ENCODE assay signal across 29 cellular contexts in the genomic region with DNA sequence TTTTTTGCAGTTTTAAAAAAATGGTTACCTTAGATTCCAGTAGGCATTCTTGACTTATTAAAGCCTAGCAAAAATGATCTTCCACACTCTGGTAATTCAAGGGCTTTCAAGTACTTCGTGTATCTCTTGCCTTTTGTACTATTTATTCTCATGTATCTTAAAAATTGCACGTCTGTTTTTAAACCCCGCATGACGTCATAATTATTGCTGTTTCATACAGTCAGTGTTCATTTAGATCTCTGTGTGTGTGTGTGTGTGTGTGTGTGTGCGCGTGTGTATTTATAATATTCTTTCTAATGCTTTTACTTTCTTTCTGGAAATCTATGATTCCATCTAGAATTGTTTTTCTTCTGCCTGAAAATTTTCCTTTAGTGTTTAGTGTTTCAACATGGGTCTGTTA.
"Had no signal": no experiment of that assay in that cellular context is flagged by ENCODE, and none has a peak within 500 bp of the region (broad histone marks: within the 10 kb centered on the region; RNA-seq: fewer than 3 reads in every experiment).

No MANE protein-coding gene starts in this region.

- H3K4me3 ChIP-seq: ascending aorta, breast epithelium, cardiac muscle cell, colonic mucosa had no signal

- H3K36me3 ChIP-seq: ascending aorta, breast epithelium, cardiac muscle cell, colonic mucosa, WERI-Rb-1 had no signal

- H3K4me1 ChIP-seq: ascending aorta, breast epithelium, colonic mucosa had no signal

- H3K36me3 Mint-ChIP-seq: activated naive CD4-positive, alpha-beta T cell treated with anti-CD3 and anti-CD28 coated beads, Interleukin-2, amount 10 ng/mL, durations not matched to agents 7 days and 5 days; activated naive CD4-positive, alpha-beta T cell treated with anti-CD3 and anti-CD28 coated beads, Interleukin-2, amount 50 U/mL, for 72 hours; activated naive CD8-positive, alpha-beta T cell treated with anti-CD3 and anti-CD28 coated beads, Interleukin-2, amount 10 ng/mL, durations not matched to agents 7 days and 5 days; brain had no signal

- H3K27me3 ChIP-seq: ascending aorta, breast epithelium, cardiac muscle cell, colonic mucosa had no signal

- H3K27ac Mint-ChIP-seq: activated B cell treated with CpG ODN at 0.5 μM for 24 hours; activated CD4-positive, alpha-beta memory T cell treated with anti-CD3 and anti-CD28 coated beads, Interleukin-2, amount 10 ng/mL, durations not matched to agents 7 days and 5 days; activated naive CD4-positive, alpha-beta T cell treated with anti-CD3 and anti-CD28 coated beads, Interleukin-2, amount 10 ng/mL, durations not matched to agents 7 days and 5 days; activated naive CD4-positive, alpha-beta T cell treated with anti-CD3 and anti-CD28 coated beads, Interleukin-2, amount 50 U/mL, for 72 hours; activated naive CD8-positive, alpha-beta T cell treated with anti-CD3 and anti-CD28 coated beads, Interleukin-2, amount 10 ng/mL, durations not matched to agents 7 days and 5 days; activated T-cell treated with anti-CD3 and anti-CD28 coated beads, Interleukin-2, amount 50 U/mL, for 24 hours; activated T-cell treated with anti-CD3 and anti-CD28 coated beads, Interleukin-2, amount 50 U/mL, for 72 hours; brain; T-helper 2 cell treated with Interferon-gamma antibody and Interleukin-4, amounts not matched to agents 5 μg/mL and 100 μg/mL, for 36 hours had no signal

- ATAC-seq: activated CD4-positive, CD25-positive, alpha-beta regulatory T cell treated with anti-CD3 and anti-CD28 coated beads, Interleukin-2, amount 50 U/mL, for 24 hours; activated naive CD4-positive, alpha-beta T cell treated with anti-CD3 and anti-CD28 coated beads, Interleukin-2, amount 50 U/mL, for 72 hours; activated T-cell treated with anti-CD3 and anti-CD28 coated beads, Interleukin-2, amount 50 U/mL, for 72 hours; esophagus mucosa had no signal

- H3K27ac ChIP-seq: ascending aorta, breast epithelium, cardiac muscle cell, colonic mucosa had no signal

- FAIRE-seq: endometrium had no signal

- H3K4me1 Mint-ChIP-seq: activated CD4-positive, alpha-beta memory T cell treated with anti-CD3 and anti-CD28 coated beads, Interleukin-2, amount 10 ng/mL, durations not matched to agents 7 days and 5 days; activated naive CD4-positive, alpha-beta T cell treated with anti-CD3 and anti-CD28 coated beads, Interleukin-2, amount 10 ng/mL, durations not matched to agents 7 days and 5 days; activated naive CD8-positive, alpha-beta T cell treated with anti-CD3 and anti-CD28 coated beads, Interleukin-2, amount 10 ng/mL, durations not matched to agents 7 days and 5 days had no signal

- H3K9me3 ChIP-seq: ascending aorta, breast epithelium, colonic mucosa had no signal

- DNase-seq: activated B cell treated with CpG ODN at 0.5 μM for 24 hours; activated CD4-positive, alpha-beta memory T cell treated with anti-CD3 and anti-CD28 coated beads, Interleukin-2, amount 10 ng/mL, durations not matched to agents 7 days and 5 days; activated CD4-positive, alpha-beta T cell treated with anti-CD3 and anti-CD28 coated beads for 48 hours; activated CD8-positive, alpha-beta memory T cell treated with anti-CD3 and anti-CD28 coated beads, Interleukin-2, amount 50 U/mL, for 48 hours; activated gamma-delta T cell; activated naive CD4-positive, alpha-beta T cell; activated naive CD4-positive, alpha-beta T cell treated with anti-CD3 and anti-CD28 coated beads, Interleukin-2, amount 10 ng/mL, durations not matched to agents 7 days and 5 days; activated naive CD8-positive, alpha-beta T cell treated with anti-CD3 and anti-CD28 coated beads, Interleukin-2, amount 10 ng/mL, durations not matched to agents 7 days and 5 days; activated T-cell treated with anti-CD3 and anti-CD28 coated beads for 4 hours; activated T-cell treated with anti-CD3 and anti-CD28 coated beads, Interleukin-2, amount 50 U/mL, for 24 hours; activated T-cell treated with anti-CD3 and anti-CD28 coated beads, Interleukin-2, amount 50 U/mL, for 72 hours; central memory CD4-positive, alpha-beta T cell; cerebellar nuclear complex; effector CD8-positive, alpha-beta T cell; foreskin fibroblast; head of caudate nucleus; hypothalamus; T1000; WERI-Rb-1 had no signal

- H3K4me3 Mint-ChIP-seq: activated B cell treated with CpG ODN at 0.5 μM for 24 hours; activated CD4-positive, alpha-beta memory T cell treated with anti-CD3 and anti-CD28 coated beads, Interleukin-2, amount 10 ng/mL, durations not matched to agents 7 days and 5 days; activated naive CD4-positive, alpha-beta T cell treated with anti-CD3 and anti-CD28 coated beads, Interleukin-2, amount 10 ng/mL, durations not matched to agents 7 days and 5 days; activated naive CD8-positive, alpha-beta T cell treated with anti-CD3 and anti-CD28 coated beads, Interleukin-2, amount 10 ng/mL, durations not matched to agents 7 days and 5 days; activated T-cell treated with anti-CD3 and anti-CD28 coated beads, Interleukin-2, amount 50 U/mL, for 24 hours; activated T-cell treated with anti-CD3 and anti-CD28 coated beads, Interleukin-2, amount 50 U/mL, for 72 hours; brain; T-helper 2 cell treated with Interferon-gamma antibody and Interleukin-4, amounts not matched to agents 5 μg/mL and 100 μg/mL, for 36 hours had no signal

- H3K9me3 Mint-ChIP-seq: activated B cell treated with CpG ODN at 0.5 μM for 24 hours; activated CD4-positive, alpha-beta memory T cell treated with anti-CD3 and anti-CD28 coated beads, Interleukin-2, amount 10 ng/mL, durations not matched to agents 7 days and 5 days; activated naive CD4-positive, alpha-beta T cell treated with anti-CD3 and anti-CD28 coated beads, Interleukin-2, amount 10 ng/mL, durations not matched to agents 7 days and 5 days; activated naive CD4-positive, alpha-beta T cell treated with anti-CD3 and anti-CD28 coated beads, Interleukin-2, amount 50 U/mL, for 72 hours; activated naive CD8-positive, alpha-beta T cell treated with anti-CD3 and anti-CD28 coated beads, Interleukin-2, amount 10 ng/mL, durations not matched to agents 7 days and 5 days; activated T-cell treated with anti-CD3 and anti-CD28 coated beads, Interleukin-2, amount 50 U/mL, for 24 hours; activated T-cell treated with anti-CD3 and anti-CD28 coated beads, Interleukin-2, amount 50 U/mL, for 72 hours; T-helper 2 cell treated with Interferon-gamma antibody and Interleukin-4, amounts not matched to agents 5 μg/mL and 100 μg/mL, for 36 hours had no signal
